18 cellular contexts compared by ENCODE assay signal in the genomic region with DNA sequence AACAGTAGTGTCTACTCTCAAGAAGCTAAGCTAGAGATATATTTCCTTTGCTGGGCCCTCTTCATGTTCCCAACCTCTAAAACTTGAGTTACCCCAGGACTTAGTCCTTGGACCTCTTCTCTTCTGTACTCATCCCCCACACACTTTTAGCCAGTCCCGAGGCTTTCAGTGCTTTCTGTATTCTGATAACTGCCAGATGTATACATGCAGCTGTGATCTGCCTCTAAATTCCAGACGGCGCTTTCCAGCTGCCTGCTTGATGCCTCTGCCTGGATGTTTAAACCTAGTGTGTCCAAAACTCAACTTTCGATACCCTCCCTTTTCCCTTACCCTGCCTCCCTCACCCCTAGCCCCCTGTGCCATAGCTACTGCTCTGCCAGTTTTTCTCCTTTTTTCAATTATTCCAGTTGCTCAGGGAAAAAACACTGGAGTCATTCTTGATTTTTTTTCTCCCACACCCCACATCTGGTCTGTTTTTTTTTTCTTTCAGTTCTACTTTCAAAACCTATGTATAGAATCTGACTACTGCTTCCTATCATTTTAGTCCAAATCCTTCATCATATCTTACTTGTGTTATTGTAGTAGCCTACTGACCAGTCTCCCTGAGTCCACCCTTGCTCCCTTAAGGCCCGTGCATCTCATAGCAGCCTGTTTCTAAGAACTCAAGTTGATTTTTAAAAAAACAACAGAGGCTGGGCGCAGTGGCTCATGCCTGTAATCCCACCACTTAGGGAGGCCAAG. TPM values are rescaled to one million over a fixed set of nuclear protein-coding genes. Genes with fewer than 3 reads are reported as not detected.
DNase-seq lines count a peak whose midpoint lies in the region; ATAC-seq and TF ChIP-seq lines count a peak whose summit lies in the region.
"Had no signal": no experiment of that assay in that cellular context is flagged by ENCODE, and none has a peak within 500 bp of the region (broad histone marks: within the 10 kb centered on the region; RNA-seq: fewer than 3 reads in every experiment).

No MANE protein-coding gene starts in this region.

- no peak overlapping the region for H4K5ac ChIP-seq in IMR-90 (ENCODE audit: low read depth, low read length)

- TF ChIP-seq RAD21 in IMR-90 (IDR thresholded peaks at IDR 0.05; ENCODE audit: low read length), result no peak

- H3K27ac Mint-ChIP-seq in osteocyte (ENCODE audit: unreplicated experiment), result peak overlapping the region; percentile 9
- H3K27ac Mint-ChIP-seq: B cell; effector memory CD8-positive, alpha-beta T cell had no signal

- peak; percentile 60 for ATAC-seq in IMR-90 (ENCODE audit: low read depth)
- ATAC-seq: effector memory CD8-positive, alpha-beta T cell had no signal

- no peak overlapping the region for H2BK20ac ChIP-seq in IMR-90 (ENCODE audit: low read depth, low read length)

- no peak for TF ChIP-seq CTCF in GM10266 (IDR thresholded peaks at IDR 0.05; ENCODE audit: control insufficient read depth, insufficient read depth, low read depth, missing control alignments)
- TF ChIP-seq CTCF in IMR-90 (conservative IDR thresholded peaks at IDR 0.05; ENCODE audit: low read depth, low read length), result no peak
- TF ChIP-seq CTCF in colonic mucosa (IDR thresholded peaks at IDR 0.05), result no peak
- TF ChIP-seq CTCF in osteocyte (IDR thresholded peaks at IDR 0.05), result no peak
- no peak for TF ChIP-seq CTCF in Peyer's patch (IDR thresholded peaks at IDR 0.05)

- H3K79me1 ChIP-seq in IMR-90 (ENCODE audit: low read depth in 1 of 2, low read length in 2 of 2), result no peaks in the 10 kb centered on the region

- H2BK15ac ChIP-seq in IMR-90 (ENCODE audit: low read depth, low read length), result no peak overlapping the region

- POLR2A ChIA-PET in IMR-90 (lab: Charles Lee; ENCODE audit: unreplicated experiment), result interaction anchor here (0.6 kb wide), 1 partner anchor 571 kb away, joined by 5 read pairs; no protein-coding TSS in a partner anchor

- H2AK9ac ChIP-seq in IMR-90 (replicated peaks; ENCODE audit: low read depth, low read length, poor library complexity), result no peak overlapping the region

- H3K9me3 Mint-ChIP-seq in osteocyte (ENCODE audit: unreplicated experiment), result peaks cover 5% of the 10 kb centered on the region
- H3K9me3 Mint-ChIP-seq: effector memory CD8-positive, alpha-beta T cell had no signal

- no peak overlapping the region for H2BK5ac ChIP-seq in IMR-90 (ENCODE audit: low read depth, low read length, poor library complexity, severe bottlenecking)

- H3K9me1 ChIP-seq in IMR-90 (ENCODE audit: insufficient read depth, low read length), result peaks cover 7% of the 10 kb centered on the region

- H3K4me3 ChIP-seq in IMR-90 (ENCODE audit: insufficient read depth, low read depth, low read length) (no peak overlapping the region), colonic mucosa (no peak overlapping the region), Peyer's patch (no peak overlapping the region)
- H3K4me3 ChIP-seq: sigmoid colon had no signal

- H3K27me3 ChIP-seq in IMR-90 (ENCODE audit: control insufficient read depth, insufficient read depth, low read length), result no peaks in the 10 kb centered on the region
- H3K27me3 ChIP-seq in colonic mucosa, result no peaks in the 10 kb centered on the region
- no peaks in the 10 kb centered on the region for H3K27me3 ChIP-seq in Peyer's patch
- H3K27me3 ChIP-seq: sigmoid colon had no signal

- H3K9me3 ChIP-seq in IMR-90 (ENCODE audit: control insufficient read depth, insufficient read depth, low read length), result no peaks in the 10 kb centered on the region
- no peaks in the 10 kb centered on the region for H3K9me3 ChIP-seq in colonic mucosa
- no peaks in the 10 kb centered on the region for H3K9me3 ChIP-seq in Peyer's patch
- H3K9me3 ChIP-seq: sigmoid colon had no signal

- H3K4me1 ChIP-seq in IMR-90 (ENCODE audit: control insufficient read depth, insufficient read depth, low read length), result peaks cover 5% of the 10 kb centered on the region; the same call in 1 of the 2 replicates
- H3K4me1 ChIP-seq in colonic mucosa, result no peaks in the 10 kb centered on the region
- H3K4me1 ChIP-seq in Peyer's patch, result peaks cover 0 to 9% (median 0%) of the 10 kb centered on the region in 4 donors

- H4K91ac ChIP-seq in IMR-90 (ENCODE audit: insufficient read depth, low read depth, low read length), result no peak overlapping the region

- CTCF ChIA-PET in IMR-90 (lab: Yijun Ruan, JAX), result interaction anchor here (1.1 kb wide), 1 partner anchor 13 kb away, joined by 3 read pairs; no protein-coding TSS in a partner anchor

- H3K9ac ChIP-seq in IMR-90 (ENCODE audit: low read depth, low read length) (no peak overlapping the region), colonic mucosa (ENCODE audit: low read depth in 2 of 2, low read length in 2 of 2) (peak overlapping the region in 1 of 2 donors; percentile 3)

- no peak overlapping the region for H2BK120ac ChIP-seq in IMR-90 (ENCODE audit: low read depth, low read length)

- H2AFZ ChIP-seq in IMR-90 (replicated peaks; ENCODE audit: low read length, poor library complexity), result no peak overlapping the region

- H4K20me1 ChIP-seq in IMR-90 (ENCODE audit: insufficient read depth, low read length), result peaks cover 11% of the 10 kb centered on the region; the same call in 1 of the 2 replicates

- H3K27me3 Mint-ChIP-seq in osteocyte (ENCODE audit: unreplicated experiment), result no peaks in the 10 kb centered on the region
- H3K27me3 Mint-ChIP-seq: B cell; effector memory CD8-positive, alpha-beta T cell had no signal

- BruUV-seq in IMR-90 (replicated peaks; lab: Mats Ljungman, UMichigan), result no TSS peak

- no peak overlapping the region for H3K18ac ChIP-seq in IMR-90 (ENCODE audit: low read depth, low read length)

- no peak overlapping the region; the same call in 1 of the 2 replicates for H3K4me2 ChIP-seq in IMR-90 (ENCODE audit: low read depth, low read length)

- H2AK5ac ChIP-seq in IMR-90 (ENCODE audit: low read depth, low read length), result no peak overlapping the region

- H3K36me3 Mint-ChIP-seq in osteocyte (ENCODE audit: unreplicated experiment), result peaks cover 44% of the 10 kb centered on the region

- H3K56ac ChIP-seq in IMR-90 (ENCODE audit: extremely low read depth, insufficient read depth, low read length), result no peak overlapping the region

- no peak overlapping the region for H4K8ac ChIP-seq in IMR-90 (ENCODE audit: low read depth in 2 of 2, low read length in 2 of 2)

- WGBS in IMR-90 (ENCODE audit: extremely low coverage in 2 of 2, insufficient read length in 1 of 2), 2 experiments, result 50% methylated on average over 2 of the region's 6 CpGs; no CpG with 5 or more reads in 1 of the 2 experiments

- intact Hi-C loops in IMR-90 (cut with micrococcal nuclease) (loop anchor here (5.0 kb wide), 1 partner anchor 41 kb away; no protein-coding TSS in a partner anchor), colonic mucosa (cut with DNase I) (no loop called here)

- H3K27ac ChIP-seq in IMR-90 (ENCODE audit: insufficient read depth, low read length) (no peak overlapping the region), colonic mucosa (peak overlapping the region; percentile 60), Peyer's patch (peak overlapping the region in 1 of 4 donors; percentile 38)
- H3K27ac ChIP-seq: sigmoid colon had no signal

- no peak overlapping the region for H3K14ac ChIP-seq in IMR-90 (replicated peaks; ENCODE audit: low read depth, low read length)

- peak overlapping the region; percentile 5 for H3K4me3 Mint-ChIP-seq in osteocyte (ENCODE audit: unreplicated experiment)
- H3K4me3 Mint-ChIP-seq: B cell; effector memory CD8-positive, alpha-beta T cell had no signal

- dilution Hi-C loops in IMR-90 (cut with HindIII; ENCODE audit: low sequenced_read_pairs, unreplicated experiment), result no loop called here

- no peak overlapping the region for H3K4ac ChIP-seq in IMR-90 (ENCODE audit: low read depth, low read length)

- peaks cover 8% of the 10 kb centered on the region for H3K36me3 ChIP-seq in IMR-90 (ENCODE audit: control insufficient read depth, insufficient read depth, low read length)
- H3K36me3 ChIP-seq in colonic mucosa, result no peaks in the 10 kb centered on the region
- peaks cover 0 to 10% (median 0%) of the 10 kb centered on the region in 3 donors for H3K36me3 ChIP-seq in Peyer's patch

- no peak overlapping the region for H3K23ac ChIP-seq in IMR-90 (ENCODE audit: low read depth, low read length)

- DNase-seq in GM10266 (ENCODE audit: extremely low spot score), result peak; percentile 9
- no peak for DNase-seq in IMR-90
- no peak for DNase-seq in colonic mucosa
- DNase-seq in osteocyte (ENCODE audit: extremely low spot score, unreplicated experiment), result no peak
- no peak for DNase-seq in NCI-H1417 (lab: John Stamatoyannopoulos, UW)
- no peak for DNase-seq in NCI-H774 (lab: John Stamatoyannopoulos, UW)
- no peak for DNase-seq in Peyer's patch
- DNase-seq: activated CD4-positive, CD25-positive, alpha-beta regulatory T cell treated with anti-CD3 and anti-CD28 coated beads, Interleukin-2, amount 50 U/mL, for 72 hours; activated gamma-delta T cell; effector memory CD8-positive, alpha-beta T cell; hippocampal formation; kidney glomerular epithelial cell; NCI-H1436; NCI-H2227 treated with DMSO at 0.1 percent for 48 hours; sigmoid colon; stimulated activated CD4-positive, alpha-beta T cell treated with anti-CD3 and anti-CD28 coated beads, Interleukin-2, amount 100 ng/mL, for 24 hours; T1000 had no signal

- TF ChIP-seq POLR2A in IMR-90 (IDR thresholded peaks at IDR 0.05; ENCODE audit: low read depth, low read length), result no peak
- no peak for TF ChIP-seq POLR2A in Peyer's patch (IDR thresholded peaks at IDR 0.05)

- H3K4me1 Mint-ChIP-seq in osteocyte (ENCODE audit: unreplicated experiment), result peaks cover 24% of the 10 kb centered on the region

- in situ Hi-C loops in IMR-90 (cut with MboI; ENCODE audit: low sequenced_read_pairs), result no loop called here

TF ChIP-seq in IMR-90, 13 proteins besides CTCF, POLR2A, EP300 and RAD21 (continues in another document):
- TF ChIP-seq BHLHE40 (IDR thresholded peaks at IDR 0.05; ENCODE audit: low read depth, low read length), result no peak

RNA-seq across cellular contexts. Expression of a gene that starts 33.0 kb away (rescaled TPM):
- total RNA-seq in IMR-90 (2012; rRNA removed) (0.18 and 0.28 TPM in 2 replicates), colonic mucosa (under 1 TPM; 0.16 to 0.20 TPM), osteocyte (0.94 and 1.3 TPM in 2 replicates), Peyer's patch (1 to 10 TPM in 1 of 4 donors, under 1 TPM in 2, not detected in 1; 0.19 to 6.6 (median 0.67) TPM)
- 0.16 and 0.17 TPM in 2 replicates for polyA plus RNA-seq in IMR-90 (2012; rRNA removed)
- polyA plus RNA-seq in IMR-90 (2012; cell fraction: cytosol; rRNA removed), result 0.12 and 0.13 TPM in 2 replicates
- polyA plus RNA-seq in IMR-90 (2012; cell fraction: nucleus; rRNA removed; ENCODE audit: low replicate concordance), result 1.0 and 1.2 TPM in 2 replicates

RNA-seq across cellular contexts. Expression of a gene that starts 44.2 kb away (rescaled TPM):
- total RNA-seq in IMR-90 (2012; rRNA removed), result 21.0 and 22.2 TPM in 2 replicates
- polyA plus RNA-seq in IMR-90 (2012; rRNA removed), result 4.0 and 7.1 TPM in 2 replicates
- polyA plus RNA-seq in IMR-90 (2012; cell fraction: cytosol; rRNA removed), result 0.82 and 1.1 TPM in 2 replicates
- polyA plus RNA-seq in IMR-90 (2012; cell fraction: nucleus; rRNA removed; ENCODE audit: low replicate concordance), result 0.98 and 16.5 TPM in 2 replicates
- total RNA-seq in colonic mucosa, result 10 to 100 TPM in 1 of 2 donors, 1 to 10 TPM in 1; 7.5 to 10.1 TPM
- total RNA-seq in osteocyte, result 40.4 and 43.4 TPM in 2 replicates
- total RNA-seq in Peyer's patch, result 10 to 100 TPM in 2 of 4 donors, 1 to 10 TPM in 2; 8.5 to 37.1 (median 11.3) TPM
